1 cellular context compared by ENCODE assay signal in genomic region chr12:93139028-93139665, GRCh38.
TF ChIP-seq lines count a peak whose summit lies in the region.

No MANE protein-coding gene starts in this region.

TF ChIP-seq in GM12878, 131 proteins besides CTCF, POLR2A, EP300 and RAD21 (continued from another document):
- TF ChIP-seq CUX1 (IDR thresholded peaks at IDR 0.05; ENCODE audit: insufficient replicate concordance, low read depth, low read length) (no peak), DPF2 (IDR thresholded peaks at IDR 0.05) (peak; percentile 83), FOXK2 (IDR thresholded peaks at IDR 0.05) (no peak), YY1 (IDR thresholded peaks at IDR 0.05; ENCODE audit: low read depth, low read length) (no peak), ETV6 (conservative IDR thresholded peaks at IDR 0.05 in 1 of 2, IDR thresholded peaks at IDR 0.05 in 1 of 2; ENCODE audit: borderline replicate concordance in 1 of 2, low read depth in 1 of 2) (peak in 1 of 2 experiments; percentile 15; a peak in 1 of 4 replicates), IKZF2 (IDR thresholded peaks at IDR 0.05) (peak; percentile 81 to 83), CREM (IDR thresholded peaks at IDR 0.05; ENCODE audit: low read depth) (0 out of 2 replicates have a peak, but pooled peaks have one; percentile 23), RELB (IDR thresholded peaks at IDR 0.05; ENCODE audit: low read depth) (peak; percentile 13; the same call in 1 of the 2 replicates), ZBED1 (IDR thresholded peaks at IDR 0.05; ENCODE audit: borderline replicate concordance) (no peak), CBFB (IDR thresholded peaks at IDR 0.05; ENCODE audit: low read depth) (no peak), MTA2 (IDR thresholded peaks at IDR 0.05; ENCODE audit: low read depth) (peak; percentile 63), SMAD5 (IDR thresholded peaks at IDR 0.05; ENCODE audit: low read depth) (no peak), MLLT1 (IDR thresholded peaks at IDR 0.05) (0 out of 2 replicates have a peak, but pooled peaks have one; percentile 26), IKZF1 (conservative IDR thresholded peaks at IDR 0.05) (peak; percentile 75), JUNB (IDR thresholded peaks at IDR 0.05) (peak; percentile 61), TCF3 (IDR thresholded peaks at IDR 0.05; ENCODE audit: borderline replicate concordance, insufficient read depth, low read depth, low read length) (0 out of 2 replicates have a peak, but pooled peaks have one; percentile 13), BCL11A (IDR thresholded peaks at IDR 0.05; ENCODE audit: low read depth, low read length) (0 out of 2 replicates have a peak, but pooled peaks have one; percentile 29), NBN (IDR thresholded peaks at IDR 0.05) (peak; percentile 60; the same call in 1 of the 2 replicates), PAX5 (IDR thresholded peaks at IDR 0.05; ENCODE audit: borderline replicate concordance, low read depth, low read length) (peak; percentile 14; the same call in 1 of the 2 replicates)
